13 cellular contexts compared by ENCODE assay signal in genomic region chr10:13839430-13839986, GRCh38.
DNase-seq lines count a peak whose midpoint lies in the region; ATAC-seq, FAIRE-seq and TF ChIP-seq lines count a peak whose summit lies in the region.
"Had no signal": no experiment of that assay in that cellular context is flagged by ENCODE, and none has a peak within 500 bp of the region (broad histone marks: within the 10 kb centered on the region; RNA-seq: fewer than 3 reads in every experiment).

No MANE protein-coding gene starts in this region.

- in situ Hi-C loops in HepG2 (cut with HindIII; ENCODE audit: extremely low pct_ligation_motif_present, low pct_unique_long_range_greater_than_20kb): no loop called here

- H3K79me1 ChIP-seq in H1 (ENCODE audit: low read depth, low read length): 0 out of 2 replicates have a peak, but pooled peaks cover 2% of the 10 kb centered on the region

- H3K36me3 ChIP-seq in H1 (ENCODE audit: control insufficient read depth in 2 of 4, insufficient read depth in 4 of 4, low read length in 3 of 4) (peaks cover 0 to 12% (median 0%) of the 10 kb centered on the region in 4 experiments; a peak in 2 of 8 replicates), HepG2 (replicated peaks in 1 of 2; ENCODE audit: control insufficient read depth in 1 of 2, insufficient read depth in 2 of 2, low read length in 2 of 2) (no peaks in the 10 kb centered on the region), prostate gland (no peaks in the 10 kb centered on the region)
- H3K36me3 ChIP-seq: upper lobe of left lung had no signal

- H3K23me2 ChIP-seq in H1 (ENCODE audit: low read depth, low read length): no peaks in the 10 kb centered on the region

- CTCF ChIA-PET in H1 (lab: Charles Lee; ENCODE audit: partially characterized antibody) (interaction anchor here (0.6 kb wide), 1 partner anchor 15 kb away, joined by 3 read pairs; no protein-coding TSS in a partner anchor), HepG2 (lab: Yijun Ruan, JAX; ENCODE audit: low intra/inter-chr PET ratio, low total read pairs) (no interaction called here)

- H3K56ac ChIP-seq in H1 (replicated peaks; ENCODE audit: insufficient read length, low read depth, low read length): no peak overlapping the region

- no peak overlapping the region for H2BK5ac ChIP-seq in H1 (ENCODE audit: low read depth, low read length)

- TF ChIP-seq RAD21 in H1 (IDR thresholded peaks at IDR 0.05 in 1 of 2, conservative IDR thresholded peaks at IDR 0.05 in 1 of 2; ENCODE audit: low read depth in 2 of 2, low read length in 2 of 2): no peak
- no peak for TF ChIP-seq RAD21 in HepG2 (CRISPR knock-in tag; IDR thresholded peaks at IDR 0.05)

- H4K20me1 ChIP-seq in H1 (replicated peaks in 1 of 2; ENCODE audit: control insufficient read depth in 1 of 2, insufficient read depth in 2 of 2, low read length in 2 of 2) (no peaks in the 10 kb centered on the region), HepG2 (ENCODE audit: insufficient read depth, low read length) (no peaks in the 10 kb centered on the region)

- H4K91ac ChIP-seq in H1 (replicated peaks; ENCODE audit: insufficient read length, low read length): no peak overlapping the region

- no peak overlapping the region for H2BK120ac ChIP-seq in H1 (replicated peaks; ENCODE audit: low read depth, low read length)

- no peak overlapping the region for H2BK15ac ChIP-seq in H1 (ENCODE audit: low read length)

- H3K4me1 ChIP-seq in H1 (replicated peaks in 1 of 4; ENCODE audit: control insufficient read depth in 3 of 4, insufficient read depth in 4 of 4, low read length in 3 of 4) (peaks cover 4 to 6% (median 5%) of the 10 kb centered on the region in 4 experiments; a peak in 6 of 7 replicates), HepG2 (ENCODE audit: insufficient read depth, low read length) (no peaks in the 10 kb centered on the region), prostate gland (replicated peaks) (no peaks in the 10 kb centered on the region)

- no peak overlapping the region for H4K8ac ChIP-seq in H1 (ENCODE audit: extremely low read depth, insufficient read depth, low read length)

- no peak overlapping the region for H3K4me3 ChIP-seq in H1 (ENCODE audit: extremely low read depth in 1 of 4, insufficient read depth in 2 of 4, low read depth in 3 of 4, low read length in 4 of 4)
- no peak overlapping the region for H3K4me3 ChIP-seq in HepG2 (replicated peaks in 1 of 3; ENCODE audit: insufficient read depth in 1 of 3, low read depth in 2 of 3, low read length in 3 of 3)
- H3K4me3 ChIP-seq in prostate gland: no peak overlapping the region
- H3K4me3 ChIP-seq: upper lobe of left lung had no signal

- H3K23ac ChIP-seq in H1 (ENCODE audit: insufficient read length): no peak overlapping the region

- no peak for FAIRE-seq in H1 (lab: Jason Lieb, UNC)
- no peak for FAIRE-seq in HepG2 (lab: Jason Lieb, UNC)

- DNase-seq in A172 (ENCODE audit: low spot score): peak; percentile 91
- DNase-seq in LHCN-M2 (ENCODE audit: low read depth): peak; percentile 86
- DNase-seq in H1 (ENCODE audit: low read depth in 1 of 2, low spot score in 2 of 2): no peak
- no peak for DNase-seq in HepG2 (ENCODE audit: low spot score)
- DNase-seq in cortex of kidney (lab: John Stamatoyannopoulos, UW): no peak
- no peak for DNase-seq in prostate gland (ENCODE audit: low spot score)
- no peak for DNase-seq in stimulated activated naive CD4-positive, alpha-beta T cell treated with Interleukin-2 at 50 U/mL for 16 hours (lab: John Stamatoyannopoulos, UW)
- DNase-seq: activated naive CD4-positive, alpha-beta T cell treated with anti-CD3 and anti-CD28 coated beads, Interleukin-2, amount 50 U/mL, for 16 hours; NCI-H1417; RPMI8226; stimulated activated CD4-positive, alpha-beta T cell treated with anti-CD3 and anti-CD28 coated beads, Interleukin-2, amount 100 ng/mL, for 48 hours; upper lobe of left lung had no signal

- no TSS peak for BruUV-seq in HepG2 (replicated peaks; lab: Mats Ljungman, UMichigan)

- H2AFZ ChIP-seq in H1 (ENCODE audit: low read length): no peak overlapping the region
- H2AFZ ChIP-seq in HepG2 (ENCODE audit: low read length): no peak overlapping the region

- H3K9ac ChIP-seq in H1 (replicated peaks in 1 of 4; ENCODE audit: extremely low read depth in 1 of 4, low read depth in 3 of 4, low read length in 3 of 4) (no peak overlapping the region), HepG2 (ENCODE audit: insufficient read depth, low read depth, low read length) (no peak overlapping the region)

- H2AK5ac ChIP-seq in H1 (ENCODE audit: low read depth, low read length): no peak overlapping the region

- H3K18ac ChIP-seq in H1 (ENCODE audit: extremely low read depth, low read length): no peak overlapping the region

- POLR2A ChIA-PET in H1 (lab: Charles Lee; ENCODE audit: partially characterized antibody): no interaction called here
- POLR2A ChIA-PET in HepG2 (lab: Yijun Ruan, JAX): no interaction called here

- H3K14ac ChIP-seq in H1 (ENCODE audit: insufficient read length): no peak overlapping the region

- TF ChIP-seq POLR2A in H1 (IDR thresholded peaks at IDR 0.05; ENCODE audit: control extremely low read depth in 1 of 2, low read depth in 2 of 2, low read length in 2 of 2) (no peak), HepG2 (IDR thresholded peaks at IDR 0.05; ENCODE audit: insufficient read depth in 1 of 2, low read depth in 2 of 2, low read length in 2 of 2) (no peak), prostate gland (IDR thresholded peaks at IDR 0.05) (no peak)

- no peak for ATAC-seq in HepG2
- ATAC-seq in HG02678 (IDR thresholded peaks at IDR 0.05; ENCODE audit: unreplicated experiment): no peak

- intact Hi-C loops in HepG2 (cut with micrococcal nuclease; ENCODE audit: unreplicated experiment) (no loop called here), prostate gland (cut with DNase I) (loop anchor here (5.0 kb wide), 2 partner anchors 38 to 53 kb away; no protein-coding TSS in a partner anchor)

- no peak overlapping the region for H3K27ac ChIP-seq in H1 (ENCODE audit: low read depth, low read length)
- H3K27ac ChIP-seq in HepG2 (ENCODE audit: extremely low read length, insufficient read depth, low read length): no peak overlapping the region
- no peak overlapping the region for H3K27ac ChIP-seq in prostate gland

- TF ChIP-seq CTCF in H1 (IDR thresholded peaks at IDR 0.05; ENCODE audit: control extremely low read depth in 1 of 3, insufficient read depth in 1 of 3, low read depth in 1 of 3, low read length in 3 of 3) (no peak), HepG2 (CRISPR knock-in tag; IDR thresholded peaks at IDR 0.05) (no peak), prostate gland (IDR thresholded peaks at IDR 0.05) (no peak)

- H3K27me3 ChIP-seq in H1 (replicated peaks in 1 of 4; ENCODE audit: control insufficient read depth in 3 of 4, extremely low read depth in 1 of 4, insufficient read depth in 3 of 4, low read length in 3 of 4): no peaks in the 10 kb centered on the region
- no peaks in the 10 kb centered on the region for H3K27me3 ChIP-seq in HepG2 (ENCODE audit: control insufficient read depth in 1 of 2, insufficient read depth in 2 of 2, low read length in 2 of 2)
- no peaks in the 10 kb centered on the region for H3K27me3 ChIP-seq in prostate gland (replicated peaks; ENCODE audit: insufficient read depth)
- H3K27me3 ChIP-seq: upper lobe of left lung had no signal

- peaks cover 11 to 12% of the 10 kb centered on the region in 2 experiments for H3K9me3 ChIP-seq in H1 (ENCODE audit: insufficient read depth in 2 of 2, low read depth in 1 of 2, low read length in 1 of 2)
- 0 out of 2 replicates have a peak, but pooled peaks cover 3% of the 10 kb centered on the region for H3K9me3 ChIP-seq in HepG2 (ENCODE audit: low read length)
- H3K9me3 ChIP-seq in prostate gland: no peaks in the 10 kb centered on the region
- H3K9me3 ChIP-seq: upper lobe of left lung had no signal

- H3K79me2 ChIP-seq in H1 (ENCODE audit: control insufficient read depth in 1 of 2, insufficient read depth in 2 of 2, low read length in 2 of 2) (no peaks in the 10 kb centered on the region), HepG2 (ENCODE audit: insufficient read depth, low read length) (no peaks in the 10 kb centered on the region)

- no peak overlapping the region for H3K4me2 ChIP-seq in H1 (ENCODE audit: insufficient read depth in 1 of 2, low read depth in 2 of 2, low read length in 2 of 2)
- H3K4me2 ChIP-seq in HepG2 (ENCODE audit: low read depth, low read length): no peak overlapping the region

- H3K4ac ChIP-seq in H1 (replicated peaks; ENCODE audit: insufficient read length, low read depth, low read length): peak overlapping the region; percentile 9

- H2BK12ac ChIP-seq in H1 (ENCODE audit: low read depth, low read length): no peak overlapping the region

- H2BK20ac ChIP-seq in H1 (ENCODE audit: low read length): no peak overlapping the region

- no peak overlapping the region for H4K5ac ChIP-seq in H1 (ENCODE audit: insufficient read length, low read depth, low read length)

- 94% methylated on average over 9 of the region's 9 CpGs; no CpG with 5 or more reads in 1 of the 2 experiments for WGBS in H1 (ENCODE audit: extremely low coverage in 1 of 2, insufficient coverage in 1 of 2, insufficient read length in 1 of 2, insufficient replicate concordance in 2 of 2, low coverage in 1 of 2, low lambda C conversion rate in 2 of 2, missing lambda C conversion rate in 1 of 2), 2 experiments
- WGBS in HepG2 (ENCODE audit: low lambda C conversion rate): 26% methylated on average over 5 of the region's 9 CpGs
- 52% methylated on average over 9 of the region's 9 CpGs for WGBS in prostate gland

- TF ChIP-seq EP300 in H1 (IDR thresholded peaks at IDR 0.05; ENCODE audit: borderline replicate concordance in 1 of 2, low read depth in 2 of 2, low read length in 2 of 2) (no peak), HepG2 (IDR thresholded peaks at IDR 0.05; ENCODE audit: low read depth in 2 of 2, low read length in 2 of 2) (no peak), HepG2 (CRISPR knock-in tag; IDR thresholded peaks at IDR 0.05; ENCODE audit: borderline replicate concordance) (no peak)

TF ChIP-seq in H1, 55 proteins besides CTCF, POLR2A, EP300 and RAD21 (continues in another document):
- TF ChIP-seq HDAC6 (IDR thresholded peaks at IDR 0.05; ENCODE audit: low read depth, low read length): no peak

Comparison
In these comparisons a context has a peak if more than half of its experiments do, and no peak if none do; other contexts are left out.
1. DNase-seq: peak in A172 (single experiment) and LHCN-M2 (single experiment); none in H1 (0 of 2), HepG2 (single experiment), cortex of kidney (single experiment), prostate gland (single experiment) and stimulated activated naive CD4-positive, alpha-beta T cell treated with Interleukin-2 at 50 U/mL for 16 hours (single experiment).